In the genomic region with DNA sequence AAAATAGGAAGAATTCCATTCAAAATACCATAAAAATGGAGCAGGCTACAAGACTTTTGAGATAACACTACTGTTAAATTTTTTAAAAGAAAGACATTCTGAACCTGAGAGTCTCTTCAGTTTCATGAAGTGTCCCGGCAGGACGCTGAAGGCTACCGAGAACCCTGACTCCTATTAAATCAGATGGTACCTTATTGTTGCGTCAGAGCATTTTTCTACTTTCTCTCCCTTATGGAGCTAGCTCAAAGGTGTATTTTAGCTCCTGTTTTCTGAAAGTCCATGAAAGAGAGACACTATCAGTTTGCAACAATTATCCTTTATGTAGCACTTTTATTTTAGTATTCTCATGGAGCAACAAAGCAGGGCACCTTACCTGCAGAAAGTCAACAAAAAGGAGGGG, we compare ENCODE assay signal across 9 cellular contexts.
"Had no signal": no experiment of that assay in that cellular context is flagged by ENCODE, and none has a peak within 500 bp of the region (broad histone marks: within the 10 kb centered on the region; RNA-seq: fewer than 3 reads in every experiment).

No MANE protein-coding gene starts in this region.

- H3K36me3 Mint-ChIP-seq: IgD-negative memory B cell had no signal

- FAIRE-seq: H1, H54 had no signal

- H3K9me3 Mint-ChIP-seq: GM23338, H9 had no signal

- H3K27me3 Mint-ChIP-seq: IgD-negative memory B cell had no signal

- ATAC-seq: GM23338 had no signal

- H2AFZ ChIP-seq: GM23338 had no signal

- H3K4me1 Mint-ChIP-seq: H9, IgD-negative memory B cell had no signal

- H3K4me3 Mint-ChIP-seq: GM23338, H9, HFFc6, IgD-negative memory B cell had no signal

- H3K4me2 ChIP-seq: GM23338 had no signal

- DNase-seq: H9, HCEC 1CT, HFFc6, KBM-7 had no signal

- H3K4me3 ChIP-seq: GM23338 had no signal

- H3K27ac ChIP-seq: HL-60 had no signal

- H3K27ac Mint-ChIP-seq: GM23338, HFFc6, IgD-negative memory B cell had no signal
